In genomic region chr20:25867776-25868649, GRCh38 we compare ENCODE assay signal across 8 cellular contexts.
DNase-seq lines count a peak whose midpoint lies in the region; ATAC-seq and TF ChIP-seq lines count a peak whose summit lies in the region.
"Had no signal": no experiment of that assay in that cellular context is flagged by ENCODE, and none has a peak within 500 bp of the region (broad histone marks: within the 10 kb centered on the region; RNA-seq: fewer than 3 reads in every experiment).

No MANE protein-coding gene starts in this region.

- DNase-seq in NCI-H1092 treated with DMSO at 0.1 percent for 48 hours (lab: John Stamatoyannopoulos, UW) (peak; percentile 54), lung microvascular endothelial cell (ENCODE audit: low read depth in 2 of 2) (peak; percentile 60 to 75), progenitor cell of endocrine pancreas (ENCODE audit: low spot score, unreplicated experiment) (no peak)
- peak; percentile 57 to 61 for DNase-seq in activated CD4-positive, alpha-beta T cell treated with anti-CD3 and anti-CD28 coated beads, Interleukin-2, amount 50 U/mL, for 4 hours
- peak; percentile 53 for DNase-seq in effector CD8-positive, alpha-beta T cell (lab: John Stamatoyannopoulos, UW)
- DNase-seq in stimulated activated CD4-positive, alpha-beta T cell treated with anti-CD3 and anti-CD28 coated beads, TNF-alpha, amount 100 ng/mL, for 24 hours (ENCODE audit: low read depth in 3 of 3), result peak; percentile 46 to 71 (median 60)

- H3K27ac Mint-ChIP-seq in progenitor cell of endocrine pancreas, result no peak overlapping the region
- H3K27ac Mint-ChIP-seq: dendritic cell treated with granulocyte-macrophage colony-stimulating factor and Interleukin-4, amounts not matched to agents 40 ng/mL and 50 ng/mL, for 4 days had no signal

- no peaks in the 10 kb centered on the region for H3K36me3 Mint-ChIP-seq in progenitor cell of endocrine pancreas (ENCODE audit: insufficient read depth)

- no peak for TF ChIP-seq CTCF in progenitor cell of endocrine pancreas (IDR thresholded peaks at IDR 0.05; ENCODE audit: unreplicated experiment)

- no peaks in the 10 kb centered on the region for H3K4me1 Mint-ChIP-seq in progenitor cell of endocrine pancreas (ENCODE audit: low read depth)

- peak; percentile 56 for ATAC-seq in GM19397 (IDR thresholded peaks at IDR 0.05; ENCODE audit: unreplicated experiment)

- no peaks in the 10 kb centered on the region for H3K9me3 Mint-ChIP-seq in progenitor cell of endocrine pancreas (ENCODE audit: low read depth)
- H3K9me3 Mint-ChIP-seq: dendritic cell treated with granulocyte-macrophage colony-stimulating factor and Interleukin-4, amounts not matched to agents 40 ng/mL and 50 ng/mL, for 4 days had no signal

- peaks cover 70% of the 10 kb centered on the region for H3K27me3 Mint-ChIP-seq in progenitor cell of endocrine pancreas

- no peak overlapping the region for H3K4me3 Mint-ChIP-seq in progenitor cell of endocrine pancreas (ENCODE audit: low read depth)
- H3K4me3 Mint-ChIP-seq: dendritic cell treated with granulocyte-macrophage colony-stimulating factor and Interleukin-4, amounts not matched to agents 40 ng/mL and 50 ng/mL, for 4 days had no signal
